8 cellular contexts compared by ENCODE assay signal in the genomic region with DNA sequence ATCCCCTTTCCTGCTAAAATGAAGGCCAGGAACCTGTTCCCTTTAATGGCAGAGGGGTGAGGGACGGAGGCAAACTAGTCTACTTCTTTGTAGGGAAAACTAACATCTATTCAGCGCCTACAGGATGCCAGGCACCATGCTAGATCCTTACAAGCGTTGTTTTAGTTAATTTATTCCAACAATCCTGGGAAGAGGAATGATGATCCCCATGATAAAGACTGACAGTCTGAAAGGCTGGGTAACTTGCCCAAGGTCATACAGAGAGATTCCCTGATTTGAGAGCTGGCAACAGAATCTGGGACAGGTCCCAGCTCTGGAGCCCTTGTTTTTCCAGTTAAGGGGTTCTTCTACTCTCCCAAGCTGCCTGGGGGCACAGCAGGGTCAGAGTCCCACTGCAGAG. TPM values are rescaled to one million over a fixed set of nuclear protein-coding genes. Genes with fewer than 3 reads are reported as not detected.
DNase-seq lines count a peak whose midpoint lies in the region; ATAC-seq and TF ChIP-seq lines count a peak whose summit lies in the region.

No MANE protein-coding gene starts in this region.

- H3K27me3 ChIP-seq in CD4-positive, CD25-positive, alpha-beta regulatory T cell (ENCODE audit: control insufficient read depth, insufficient read depth, low read length), result no peaks in the 10 kb centered on the region
- H3K27me3 ChIP-seq in KMS-11 (ENCODE audit: insufficient read depth, low read depth), result no peaks in the 10 kb centered on the region

- H3K9me3 ChIP-seq in CD4-positive, CD25-positive, alpha-beta regulatory T cell (ENCODE audit: control insufficient read depth in 2 of 2, low read length in 2 of 2), result no peaks in the 10 kb centered on the region

- no peaks in the 10 kb centered on the region for H3K27me3 Mint-ChIP-seq in CD4-positive, CD25-positive, alpha-beta regulatory T cell
- H3K27me3 Mint-ChIP-seq in central memory CD8-positive, alpha-beta T cell, result no peaks in the 10 kb centered on the region
- no peaks in the 10 kb centered on the region for H3K27me3 Mint-ChIP-seq in neural crest cell (ENCODE audit: low read depth)

- TF ChIP-seq CTCF in KMS-11 (conservative IDR thresholded peaks at IDR 0.05; ENCODE audit: low read depth, low read length) (0 out of 2 replicates have a peak, but pooled peaks have one; percentile 9), neural crest cell (conservative IDR thresholded peaks at IDR 0.05) (no peak)

- H2AFZ ChIP-seq in KMS-11 (ENCODE audit: low read depth), result no peak overlapping the region

- H4K20me1 ChIP-seq in KMS-11 (ENCODE audit: insufficient read depth), result no peaks in the 10 kb centered on the region

- no peaks in the 10 kb centered on the region for H3K36me3 ChIP-seq in CD4-positive, CD25-positive, alpha-beta regulatory T cell (ENCODE audit: control insufficient read depth, insufficient read depth, low read length)
- H3K36me3 ChIP-seq in KMS-11 (ENCODE audit: insufficient read depth), result no peaks in the 10 kb centered on the region

- H3K9ac ChIP-seq in KMS-11, result peak overlapping the region; percentile 96; the same call in 1 of the 2 replicates

- H3K4me3 Mint-ChIP-seq in CD4-positive, CD25-positive, alpha-beta regulatory T cell, result peak overlapping the region; percentile 90 to 97 (median 94)
- peak overlapping the region; percentile 88 for H3K4me3 Mint-ChIP-seq in central memory CD8-positive, alpha-beta T cell
- H3K4me3 Mint-ChIP-seq in neural crest cell, result peak overlapping the region; percentile 91

- peaks cover 72% of the 10 kb centered on the region for H3K4me1 ChIP-seq in CD4-positive, CD25-positive, alpha-beta regulatory T cell (ENCODE audit: control insufficient read depth, insufficient read depth, low read length, poor library complexity, severe bottlenecking)
- H3K4me1 ChIP-seq in KMS-11 (ENCODE audit: low read depth, poor library complexity, severe bottlenecking), result peaks cover 73% of the 10 kb centered on the region

- no peak for ATAC-seq in CD4-positive, CD25-positive, alpha-beta regulatory T cell (ENCODE audit: low read depth in 2 of 2)
- no peak for ATAC-seq in central memory CD8-positive, alpha-beta T cell (replicated peaks; ENCODE audit: extremely low read depth, poor library complexity, severe bottlenecking)
- ATAC-seq in GM21717 (IDR thresholded peaks at IDR 0.05; ENCODE audit: unreplicated experiment), result no peak
- ATAC-seq in HG02678 (IDR thresholded peaks at IDR 0.05; ENCODE audit: unreplicated experiment), result no peak

- H3K4me2 ChIP-seq in KMS-11, result peak overlapping the region; percentile 69

- H3K79me2 ChIP-seq in KMS-11 (ENCODE audit: insufficient read depth, low read depth), result peaks cover 37% of the 10 kb centered on the region

- H3K27ac ChIP-seq in CD4-positive, CD25-positive, alpha-beta regulatory T cell (ENCODE audit: insufficient read depth, low read length, poor library complexity, severe bottlenecking), result peak overlapping the region; percentile 71
- H3K27ac ChIP-seq in KMS-11, result peak overlapping the region; percentile 87

- H3K4me3 ChIP-seq in CD4-positive, CD25-positive, alpha-beta regulatory T cell (ENCODE audit: low read depth, low read length), result peak overlapping the region; percentile 53
- no peak overlapping the region for H3K4me3 ChIP-seq in KMS-11 (IDR thresholded peaks at IDR 0.05; ENCODE audit: insufficient read depth, low read depth, low read length)

- peaks cover 12 to 70% (median 48%) of the 10 kb centered on the region in 4 donors for H3K4me1 Mint-ChIP-seq in CD4-positive, CD25-positive, alpha-beta regulatory T cell
- H3K4me1 Mint-ChIP-seq in central memory CD8-positive, alpha-beta T cell, result peaks cover 58% of the 10 kb centered on the region
- H3K4me1 Mint-ChIP-seq in neural crest cell, result peaks cover 38% of the 10 kb centered on the region

- intact Hi-C loops in posterior vena cava (cut with DNase I), result loop anchor here in 1 of 2 donors (5.0 kb wide), 2 partner anchors 34 to 1399 kb away; no protein-coding TSS in a partner anchor

- H3K36me3 Mint-ChIP-seq in CD4-positive, CD25-positive, alpha-beta regulatory T cell, result no peaks in the 10 kb centered on the region
- H3K36me3 Mint-ChIP-seq in central memory CD8-positive, alpha-beta T cell (ENCODE audit: insufficient read depth), result peaks cover 5% of the 10 kb centered on the region
- no peaks in the 10 kb centered on the region for H3K36me3 Mint-ChIP-seq in neural crest cell (ENCODE audit: low read depth)

- H3K27ac Mint-ChIP-seq in CD4-positive, CD25-positive, alpha-beta regulatory T cell, result peak overlapping the region; percentile 83 to 94 (median 92)
- peak overlapping the region; percentile 88 for H3K27ac Mint-ChIP-seq in central memory CD8-positive, alpha-beta T cell (ENCODE audit: low read depth)
- H3K27ac Mint-ChIP-seq in neural crest cell (ENCODE audit: unreplicated experiment), result peak overlapping the region; percentile 46

- DNase-seq in CD4-positive, CD25-positive, alpha-beta regulatory T cell, result no peak
- DNase-seq in central memory CD8-positive, alpha-beta T cell (ENCODE audit: low spot score in 2 of 2), result no peak
- DNase-seq in neural crest cell (ENCODE audit: low read depth, low spot score) (no peak), NCI-H510A (lab: John Stamatoyannopoulos, UW) (no peak), posterior vena cava (ENCODE audit: low spot score) (no peak)

- no peaks in the 10 kb centered on the region for H3K9me3 Mint-ChIP-seq in CD4-positive, CD25-positive, alpha-beta regulatory T cell
- H3K9me3 Mint-ChIP-seq in central memory CD8-positive, alpha-beta T cell, result no peaks in the 10 kb centered on the region
- no peaks in the 10 kb centered on the region for H3K9me3 Mint-ChIP-seq in neural crest cell

RNA-seq across cellular contexts. Expression of a gene that starts 0.7 kb away (rescaled TPM):
- 13.8 TPM for total RNA-seq in CD4-positive, CD25-positive, alpha-beta regulatory T cell
- 1 to 10 TPM; 2.3 to 7.1 (median 3.7) TPM for polyA plus RNA-seq in CD4-positive, CD25-positive, alpha-beta regulatory T cell
- 23.5 and 23.7 TPM in 2 replicates for total RNA-seq in neural crest cell
- total RNA-seq in posterior vena cava, result under 1 TPM; 0.24 to 0.46 TPM

RNA-seq across cellular contexts. Expression of a gene that starts 27.6 kb away (rescaled TPM):
- total RNA-seq in CD4-positive, CD25-positive, alpha-beta regulatory T cell, result 51.1 TPM
- polyA plus RNA-seq in CD4-positive, CD25-positive, alpha-beta regulatory T cell, result 10 to 100 TPM; 35.9 to 56.9 (median 48.0) TPM
- total RNA-seq in neural crest cell (36.2 and 40.9 TPM in 2 replicates), posterior vena cava (100 to 1,000 TPM; 190 to 243 TPM)

RNA-seq across cellular contexts. Expression of a gene that starts 47.7 kb away (rescaled TPM):
- total RNA-seq in CD4-positive, CD25-positive, alpha-beta regulatory T cell, result 2.3 TPM
- under 1 TPM in 3 of 4 donors, not detected in 1; 0.23 to 0.57 (median 0.41) TPM for polyA plus RNA-seq in CD4-positive, CD25-positive, alpha-beta regulatory T cell
- total RNA-seq in neural crest cell (45.5 and 45.8 TPM in 2 replicates), posterior vena cava (10 to 100 TPM; 37.8 to 51.4 TPM)

Comparison
In these comparisons a context has a peak if more than half of its experiments do, and no peak if none do; other contexts are left out.
1. RNA of a gene that starts 0.7 kb away (total RNA-seq): 23.5 to 23.7 TPM in neural crest cell and 13.8 TPM in CD4-positive, CD25-positive, alpha-beta regulatory T cell (single experiment); 0.24 to 0.46 TPM in posterior vena cava; every median in the first group is over 10 times any median in the second.
2. RNA of a gene that starts 47.7 kb away (total RNA-seq): 37.8 to 51.4 TPM in posterior vena cava and 45.5 to 45.8 TPM in neural crest cell; 2.3 TPM in CD4-positive, CD25-positive, alpha-beta regulatory T cell (single experiment); every median in the first group is over 10 times any median in the second.
3. Peak in every context shown above with its lines, with median percentiles within 50 percentile points of each other: H3K27ac Mint-ChIP-seq and H3K4me3 Mint-ChIP-seq.